Comparison of ENCODE assay signal across 4 cellular contexts in genomic region chr16:31636433-31636832, GRCh38.
TF ChIP-seq lines count a peak whose summit lies in the region.

No MANE protein-coding gene starts in this region.

TF ChIP-seq in SK-N-SH, 30 proteins besides CTCF, POLR2A, EP300 and RAD21 (continued from another document):
- no peak for TF ChIP-seq RCOR1 (IDR thresholded peaks at IDR 0.05; ENCODE audit: low read length)
- TF ChIP-seq, protein P1, sequence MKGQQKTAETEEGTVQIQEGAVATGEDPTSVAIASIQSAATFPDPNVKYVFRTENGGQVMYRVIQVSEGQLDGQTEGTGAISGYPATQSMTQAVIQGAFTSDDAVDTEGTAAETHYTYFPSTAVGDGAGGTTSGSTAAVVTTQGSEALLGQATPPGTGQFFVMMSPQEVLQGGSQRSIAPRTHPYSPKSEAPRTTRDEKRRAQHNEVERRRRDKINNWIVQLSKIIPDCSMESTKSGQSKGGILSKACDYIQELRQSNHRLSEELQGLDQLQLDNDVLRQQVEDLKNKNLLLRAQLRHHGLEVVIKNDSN (IDR thresholded peaks at IDR 0.05; ENCODE audit: borderline replicate concordance, low read depth): 0 out of 2 replicates have a peak, but pooled peaks have one; percentile 33

TF ChIP-seq in SK-N-SH treated with all-trans-retinoic acid at 6 μM for 48 hours, 23 proteins besides CTCF, POLR2A, EP300 and RAD21 (continued from another document and continues in another):
- TF ChIP-seq TOX (CRISPR knock-in tag; IDR thresholded peaks at IDR 0.05; ENCODE audit: borderline replicate concordance) (no peak), CSDC2 (CRISPR knock-in tag; IDR thresholded peaks at IDR 0.05) (no peak), GLIS3 (CRISPR knock-in tag; IDR thresholded peaks at IDR 0.05) (no peak), PATZ1 (CRISPR knock-in tag; IDR thresholded peaks at IDR 0.05; ENCODE audit: borderline replicate concordance) (no peak), OSR1 (CRISPR knock-in tag; IDR thresholded peaks at IDR 0.05) (no peak), ZFP30 (CRISPR knock-in tag; IDR thresholded peaks at IDR 0.05) (no peak), PPARA (CRISPR knock-in tag; IDR thresholded peaks at IDR 0.05; ENCODE audit: borderline replicate concordance) (no peak), ZNF70 (CRISPR knock-in tag; IDR thresholded peaks at IDR 0.05) (no peak), ISL1 (CRISPR knock-in tag; IDR thresholded peaks at IDR 0.05) (no peak), ARNTL (CRISPR knock-in tag; IDR thresholded peaks at IDR 0.05; ENCODE audit: borderline replicate concordance, low read depth) (no peak), ESRRG (CRISPR knock-in tag; IDR thresholded peaks at IDR 0.05) (no peak), ZC3H10 (CRISPR knock-in tag; IDR thresholded peaks at IDR 0.05) (no peak), RARB (CRISPR knock-in tag; IDR thresholded peaks at IDR 0.05) (no peak)
- TF ChIP-seq, protein P2, sequence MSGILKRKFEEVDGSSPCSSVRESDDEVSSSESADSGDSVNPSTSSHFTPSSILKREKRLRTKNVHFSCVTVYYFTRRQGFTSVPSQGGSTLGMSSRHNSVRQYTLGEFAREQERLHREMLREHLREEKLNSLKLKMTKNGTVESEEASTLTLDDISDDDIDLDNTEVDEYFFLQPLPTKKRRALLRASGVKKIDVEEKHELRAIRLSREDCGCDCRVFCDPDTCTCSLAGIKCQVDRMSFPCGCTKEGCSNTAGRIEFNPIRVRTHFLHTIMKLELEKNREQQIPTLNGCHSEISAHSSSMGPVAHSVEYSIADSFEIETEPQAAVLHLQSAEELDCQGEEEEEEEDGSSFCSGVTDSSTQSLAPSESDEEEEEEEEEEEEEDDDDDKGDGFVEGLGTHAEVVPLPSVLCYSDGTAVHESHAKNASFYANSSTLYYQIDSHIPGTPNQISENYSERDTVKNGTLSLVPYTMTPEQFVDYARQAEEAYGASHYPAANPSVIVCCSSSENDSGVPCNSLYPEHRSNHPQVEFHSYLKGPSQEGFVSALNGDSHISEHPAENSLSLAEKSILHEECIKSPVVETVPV (CRISPR knock-in tag; IDR thresholded peaks at IDR 0.05): no peak
- TF ChIP-seq, protein P3, sequence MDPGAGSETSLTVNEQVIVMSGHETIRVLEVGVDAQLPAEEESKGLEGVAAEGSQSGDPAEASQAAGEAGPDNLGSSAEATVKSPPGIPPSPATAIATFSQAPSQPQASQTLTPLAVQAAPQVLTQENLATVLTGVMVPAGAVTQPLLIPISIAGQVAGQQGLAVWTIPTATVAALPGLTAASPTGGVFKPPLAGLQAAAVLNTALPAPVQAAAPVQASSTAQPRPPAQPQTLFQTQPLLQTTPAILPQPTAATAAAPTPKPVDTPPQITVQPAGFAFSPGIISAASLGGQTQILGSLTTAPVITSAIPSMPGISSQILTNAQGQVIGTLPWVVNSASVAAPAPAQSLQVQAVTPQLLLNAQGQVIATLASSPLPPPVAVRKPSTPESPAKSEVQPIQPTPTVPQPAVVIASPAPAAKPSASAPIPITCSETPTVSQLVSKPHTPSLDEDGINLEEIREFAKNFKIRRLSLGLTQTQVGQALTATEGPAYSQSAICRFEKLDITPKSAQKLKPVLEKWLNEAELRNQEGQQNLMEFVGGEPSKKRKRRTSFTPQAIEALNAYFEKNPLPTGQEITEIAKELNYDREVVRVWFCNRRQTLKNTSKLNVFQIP (CRISPR knock-in tag; IDR thresholded peaks at IDR 0.05; ENCODE audit: borderline replicate concordance, low read depth): no peak

TF ChIP-seq in HepG2, 621 proteins besides CTCF, POLR2A, EP300 and RAD21:
- TF ChIP-seq ZNF260 (CRISPR knock-in tag; IDR thresholded peaks at IDR 0.05; ENCODE audit: borderline replicate concordance, low read depth): no peak
- TF ChIP-seq ARNT2 (CRISPR knock-in tag; IDR thresholded peaks at IDR 0.05; ENCODE audit: low read depth): no peak
- TF ChIP-seq RAD51 (IDR thresholded peaks at IDR 0.05; ENCODE audit: borderline replicate concordance): peak; percentile 44; the same call in 1 of the 2 replicates
- TF ChIP-seq ESRRA (CRISPR knock-in tag; IDR thresholded peaks at IDR 0.05; ENCODE audit: low read depth): no peak

TF ChIP-seq in K562, 482 proteins besides CTCF, POLR2A, EP300 and RAD21 (continued from another document):
- no peak for TF ChIP-seq DACH1 (IDR thresholded peaks at IDR 0.05; ENCODE audit: partially characterized antibody)
- TF ChIP-seq NRF1 (conservative IDR thresholded peaks at IDR 0.05 in 1 of 2, IDR thresholded peaks at IDR 0.05 in 1 of 2): 0 out of 4 replicates have a peak, but pooled peaks of 1 of the 2 experiments have one; percentile 10
- no peak for TF ChIP-seq PHB (CRISPR knock-in tag; IDR thresholded peaks at IDR 0.05)
- no peak for TF ChIP-seq DEAF1 (CRISPR knock-in tag; IDR thresholded peaks at IDR 0.05)
- TF ChIP-seq, protein P4, sequence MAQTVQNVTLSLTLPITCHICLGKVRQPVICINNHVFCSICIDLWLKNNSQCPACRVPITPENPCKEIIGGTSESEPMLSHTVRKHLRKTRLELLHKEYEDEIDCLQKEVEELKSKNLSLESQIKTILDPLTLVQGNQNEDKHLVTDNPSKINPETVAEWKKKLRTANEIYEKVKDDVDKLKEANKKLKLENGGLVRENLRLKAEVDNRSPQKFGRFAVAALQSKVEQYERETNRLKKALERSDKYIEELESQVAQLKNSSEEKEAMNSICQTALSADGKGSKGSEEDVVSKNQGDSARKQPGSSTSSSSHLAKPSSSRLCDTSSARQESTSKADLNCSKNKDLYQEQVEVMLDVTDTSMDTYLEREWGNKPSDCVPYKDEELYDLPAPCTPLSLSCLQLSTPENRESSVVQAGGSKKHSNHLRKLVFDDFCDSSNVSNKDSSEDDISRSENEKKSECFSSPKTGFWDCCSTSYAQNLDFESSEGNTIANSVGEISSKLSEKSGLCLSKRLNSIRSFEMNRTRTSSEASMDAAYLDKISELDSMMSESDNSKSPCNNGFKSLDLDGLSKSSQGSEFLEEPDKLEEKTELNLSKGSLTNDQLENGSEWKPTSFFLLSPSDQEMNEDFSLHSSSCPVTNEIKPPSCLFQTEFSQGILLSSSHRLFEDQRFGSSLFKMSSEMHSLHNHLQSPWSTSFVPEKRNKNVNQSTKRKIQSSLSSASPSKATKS (CRISPR knock-in tag; IDR thresholded peaks at IDR 0.05): no peak
- TF ChIP-seq RAD51 (IDR thresholded peaks at IDR 0.05; ENCODE audit: borderline replicate concordance, low read depth): peak; percentile 71
- TF ChIP-seq, protein P5, sequence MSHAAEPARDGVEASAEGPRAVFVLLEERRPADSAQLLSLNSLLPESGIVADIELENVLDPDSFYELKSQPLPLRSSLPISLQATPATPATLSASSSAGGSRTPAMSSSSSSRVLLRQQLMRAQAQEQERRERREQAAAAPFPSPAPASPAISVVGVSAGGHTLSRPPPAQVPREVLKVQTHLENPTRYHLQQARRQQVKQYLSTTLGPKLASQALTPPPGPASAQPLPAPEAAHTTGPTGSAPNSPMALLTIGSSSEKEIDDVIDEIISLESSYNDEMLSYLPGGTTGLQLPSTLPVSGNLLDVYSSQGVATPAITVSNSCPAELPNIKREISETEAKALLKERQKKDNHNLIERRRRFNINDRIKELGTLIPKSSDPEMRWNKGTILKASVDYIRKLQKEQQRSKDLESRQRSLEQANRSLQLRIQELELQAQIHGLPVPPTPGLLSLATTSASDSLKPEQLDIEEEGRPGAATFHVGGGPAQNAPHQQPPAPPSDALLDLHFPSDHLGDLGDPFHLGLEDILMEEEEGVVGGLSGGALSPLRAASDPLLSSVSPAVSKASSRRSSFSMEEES (CRISPR knock-in tag; IDR thresholded peaks at IDR 0.05): peak; percentile 87
- no peak for TF ChIP-seq FIP1L1 (IDR thresholded peaks at IDR 0.05; ENCODE audit: low read depth, low read length, poor library complexity, severe bottlenecking)
- no peak for TF ChIP-seq ZNF24 (IDR thresholded peaks at IDR 0.05)
- TF ChIP-seq, protein P6, sequence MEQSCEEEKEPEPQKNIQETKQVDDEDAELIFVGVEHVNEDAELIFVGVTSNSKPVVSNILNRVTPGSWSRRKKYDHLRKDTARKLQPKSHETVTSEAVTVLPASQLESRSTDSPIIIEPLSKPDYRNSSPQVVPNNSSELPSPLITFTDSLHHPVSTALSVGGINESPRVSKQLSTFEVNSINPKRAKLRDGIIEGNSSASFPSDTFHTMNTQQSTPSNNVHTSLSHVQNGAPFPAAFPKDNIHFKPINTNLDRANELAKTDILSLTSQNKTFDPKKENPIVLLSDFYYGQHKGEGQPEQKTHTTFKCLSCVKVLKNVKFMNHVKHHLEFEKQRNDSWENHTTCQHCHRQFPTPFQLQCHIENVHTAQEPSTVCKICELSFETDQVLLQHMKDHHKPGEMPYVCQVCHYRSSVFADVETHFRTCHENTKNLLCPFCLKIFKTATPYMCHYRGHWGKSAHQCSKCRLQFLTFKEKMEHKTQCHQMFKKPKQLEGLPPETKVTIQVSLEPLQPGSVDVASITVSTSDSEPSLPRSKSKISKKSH (CRISPR knock-in tag; IDR thresholded peaks at IDR 0.05): no peak
- peak; percentile 83 for TF ChIP-seq TOE1 (IDR thresholded peaks at IDR 0.05; ENCODE audit: borderline replicate concordance)
- no peak for TF ChIP-seq TOE1 (CRISPR knock-in tag; IDR thresholded peaks at IDR 0.05; ENCODE audit: borderline replicate concordance, low read depth)
- TF ChIP-seq THRAP3 (IDR thresholded peaks at IDR 0.05; ENCODE audit: borderline replicate concordance): no peak
- no peak for TF ChIP-seq ZKSCAN8 (CRISPR knock-in tag; IDR thresholded peaks at IDR 0.05)
- TF ChIP-seq, protein P7, sequence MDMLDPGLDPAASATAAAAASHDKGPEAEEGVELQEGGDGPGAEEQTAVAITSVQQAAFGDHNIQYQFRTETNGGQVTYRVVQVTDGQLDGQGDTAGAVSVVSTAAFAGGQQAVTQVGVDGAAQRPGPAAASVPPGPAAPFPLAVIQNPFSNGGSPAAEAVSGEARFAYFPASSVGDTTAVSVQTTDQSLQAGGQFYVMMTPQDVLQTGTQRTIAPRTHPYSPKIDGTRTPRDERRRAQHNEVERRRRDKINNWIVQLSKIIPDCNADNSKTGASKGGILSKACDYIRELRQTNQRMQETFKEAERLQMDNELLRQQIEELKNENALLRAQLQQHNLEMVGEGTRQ (CRISPR knock-in tag; IDR thresholded peaks at IDR 0.05): 0 out of 2 replicates have a peak, but pooled peaks have one; percentile 22
- no peak for TF ChIP-seq RFX5 (IDR thresholded peaks at IDR 0.05; ENCODE audit: low read depth, low read length)
- TF ChIP-seq RFX7 (CRISPR knock-in tag; IDR thresholded peaks at IDR 0.05): no peak
- TF ChIP-seq ZNF143 (CRISPR knock-in tag; IDR thresholded peaks at IDR 0.05): no peak
- TF ChIP-seq ZNF282 (CRISPR knock-in tag; IDR thresholded peaks at IDR 0.05): no peak
- no peak for TF ChIP-seq HNRNPUL1 (IDR thresholded peaks at IDR 0.05; ENCODE audit: low read length)
- TF ChIP-seq NFATC3 (IDR thresholded peaks at IDR 0.05): no peak
- TF ChIP-seq, protein P8, sequence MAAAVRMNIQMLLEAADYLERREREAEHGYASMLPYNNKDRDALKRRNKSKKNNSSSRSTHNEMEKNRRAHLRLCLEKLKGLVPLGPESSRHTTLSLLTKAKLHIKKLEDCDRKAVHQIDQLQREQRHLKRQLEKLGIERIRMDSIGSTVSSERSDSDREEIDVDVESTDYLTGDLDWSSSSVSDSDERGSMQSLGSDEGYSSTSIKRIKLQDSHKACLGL (CRISPR knock-in tag; IDR thresholded peaks at IDR 0.05; ENCODE audit: borderline replicate concordance, poor library complexity, severe bottlenecking): no peak
